ENCODE assay signal across 2 cellular contexts in the genomic region with DNA sequence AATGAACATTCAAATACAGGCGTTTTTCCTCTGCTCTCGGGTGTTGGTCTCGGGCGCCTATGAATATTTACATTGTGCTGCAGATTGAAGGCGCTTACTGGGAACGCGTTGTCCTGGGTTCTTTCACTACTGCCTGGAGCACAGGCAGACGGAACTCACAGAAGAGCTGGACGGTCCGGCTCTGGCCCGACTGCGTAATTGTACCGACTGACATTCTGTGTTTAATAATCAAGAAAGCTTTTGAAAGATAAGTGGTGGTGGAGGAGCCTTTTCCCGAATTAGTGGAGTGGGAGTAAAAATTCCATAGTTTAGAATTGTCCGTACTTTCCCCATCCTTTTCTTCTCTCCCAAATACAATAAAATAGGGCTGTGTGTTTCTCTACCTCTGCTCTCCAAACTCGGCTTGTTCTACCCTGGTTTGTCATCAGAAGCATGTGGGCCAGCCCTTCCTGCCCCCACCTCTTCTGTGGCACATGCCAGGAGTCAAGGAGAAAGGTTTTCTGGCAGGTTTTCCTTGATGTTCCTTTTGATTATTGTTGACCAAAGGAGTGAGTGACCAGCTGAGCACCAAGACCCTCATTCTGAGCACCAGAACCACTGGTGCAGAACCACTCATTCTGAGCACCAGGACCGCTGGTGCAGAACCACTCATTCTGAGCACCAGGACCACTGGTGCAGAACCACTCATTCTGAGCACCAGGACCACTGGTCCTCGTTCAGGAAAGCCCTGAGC.
TF ChIP-seq lines count a peak whose summit lies in the region.

No MANE protein-coding gene starts in this region.

TF ChIP-seq in liver, 16 proteins besides CTCF, POLR2A, EP300 and RAD21:
- TF ChIP-seq TAF1 (conservative IDR thresholded peaks at IDR 0.05) (no peak), RXRA (IDR thresholded peaks at IDR 0.05) (no peak), GABPA (IDR thresholded peaks at IDR 0.05 in 1 of 2, conservative IDR thresholded peaks at IDR 0.05 in 1 of 2) (no peak), FOXA1 (IDR thresholded peaks at IDR 0.05) (no peak), SP1 (IDR thresholded peaks at IDR 0.05) (no peak), YY1 (IDR thresholded peaks at IDR 0.05) (no peak), HNF4A (conservative IDR thresholded peaks at IDR 0.05) (no peak), FOXA2 (IDR thresholded peaks at IDR 0.05) (no peak), NR2F2 (IDR thresholded peaks at IDR 0.05) (no peak), JUND (IDR thresholded peaks at IDR 0.05) (no peak), HNF4G (IDR thresholded peaks at IDR 0.05) (no peak), EGR1 (IDR thresholded peaks at IDR 0.05; ENCODE audit: low read depth in 2 of 2) (no peak)
- TF ChIP-seq, protein P1, sequence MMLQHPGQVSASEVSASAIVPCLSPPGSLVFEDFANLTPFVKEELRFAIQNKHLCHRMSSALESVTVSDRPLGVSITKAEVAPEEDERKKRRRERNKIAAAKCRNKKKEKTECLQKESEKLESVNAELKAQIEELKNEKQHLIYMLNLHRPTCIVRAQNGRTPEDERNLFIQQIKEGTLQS (IDR thresholded peaks at IDR 0.05), result no peak
- TF ChIP-seq, protein P2, sequence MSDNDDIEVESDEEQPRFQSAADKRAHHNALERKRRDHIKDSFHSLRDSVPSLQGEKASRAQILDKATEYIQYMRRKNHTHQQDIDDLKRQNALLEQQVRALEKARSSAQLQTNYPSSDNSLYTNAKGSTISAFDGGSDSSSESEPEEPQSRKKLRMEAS (IDR thresholded peaks at IDR 0.05), result no peak
- TF ChIP-seq, protein P3, sequence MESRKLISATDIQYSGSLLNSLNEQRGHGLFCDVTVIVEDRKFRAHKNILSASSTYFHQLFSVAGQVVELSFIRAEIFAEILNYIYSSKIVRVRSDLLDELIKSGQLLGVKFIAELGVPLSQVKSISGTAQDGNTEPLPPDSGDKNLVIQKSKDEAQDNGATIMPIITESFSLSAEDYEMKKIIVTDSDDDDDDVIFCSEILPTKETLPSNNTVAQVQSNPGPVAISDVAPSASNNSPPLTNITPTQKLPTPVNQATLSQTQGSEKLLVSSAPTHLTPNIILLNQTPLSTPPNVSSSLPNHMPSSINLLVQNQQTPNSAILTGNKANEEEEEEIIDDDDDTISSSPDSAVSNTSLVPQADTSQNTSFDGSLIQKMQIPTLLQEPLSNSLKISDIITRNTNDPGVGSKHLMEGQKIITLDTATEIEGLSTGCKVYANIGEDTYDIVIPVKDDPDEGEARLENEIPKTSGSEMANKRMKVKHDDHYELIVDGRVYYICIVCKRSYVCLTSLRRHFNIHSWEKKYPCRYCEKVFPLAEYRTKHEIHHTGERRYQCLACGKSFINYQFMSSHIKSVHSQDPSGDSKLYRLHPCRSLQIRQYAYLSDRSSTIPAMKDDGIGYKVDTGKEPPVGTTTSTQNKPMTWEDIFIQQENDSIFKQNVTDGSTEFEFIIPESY (IDR thresholded peaks at IDR 0.05), result no peak
- TF ChIP-seq, protein P4, sequence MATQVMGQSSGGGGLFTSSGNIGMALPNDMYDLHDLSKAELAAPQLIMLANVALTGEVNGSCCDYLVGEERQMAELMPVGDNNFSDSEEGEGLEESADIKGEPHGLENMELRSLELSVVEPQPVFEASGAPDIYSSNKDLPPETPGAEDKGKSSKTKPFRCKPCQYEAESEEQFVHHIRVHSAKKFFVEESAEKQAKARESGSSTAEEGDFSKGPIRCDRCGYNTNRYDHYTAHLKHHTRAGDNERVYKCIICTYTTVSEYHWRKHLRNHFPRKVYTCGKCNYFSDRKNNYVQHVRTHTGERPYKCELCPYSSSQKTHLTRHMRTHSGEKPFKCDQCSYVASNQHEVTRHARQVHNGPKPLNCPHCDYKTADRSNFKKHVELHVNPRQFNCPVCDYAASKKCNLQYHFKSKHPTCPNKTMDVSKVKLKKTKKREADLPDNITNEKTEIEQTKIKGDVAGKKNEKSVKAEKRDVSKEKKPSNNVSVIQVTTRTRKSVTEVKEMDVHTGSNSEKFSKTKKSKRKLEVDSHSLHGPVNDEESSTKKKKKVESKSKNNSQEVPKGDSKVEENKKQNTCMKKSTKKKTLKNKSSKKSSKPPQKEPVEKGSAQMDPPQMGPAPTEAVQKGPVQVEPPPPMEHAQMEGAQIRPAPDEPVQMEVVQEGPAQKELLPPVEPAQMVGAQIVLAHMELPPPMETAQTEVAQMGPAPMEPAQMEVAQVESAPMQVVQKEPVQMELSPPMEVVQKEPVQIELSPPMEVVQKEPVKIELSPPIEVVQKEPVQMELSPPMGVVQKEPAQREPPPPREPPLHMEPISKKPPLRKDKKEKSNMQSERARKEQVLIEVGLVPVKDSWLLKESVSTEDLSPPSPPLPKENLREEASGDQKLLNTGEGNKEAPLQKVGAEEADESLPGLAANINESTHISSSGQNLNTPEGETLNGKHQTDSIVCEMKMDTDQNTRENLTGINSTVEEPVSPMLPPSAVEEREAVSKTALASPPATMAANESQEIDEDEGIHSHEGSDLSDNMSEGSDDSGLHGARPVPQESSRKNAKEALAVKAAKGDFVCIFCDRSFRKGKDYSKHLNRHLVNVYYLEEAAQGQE (IDR thresholded peaks at IDR 0.05), result no peak

TF ChIP-seq in HepG2, 621 proteins besides CTCF, POLR2A, EP300 and RAD21 (continues in another document):
- TF ChIP-seq ZNF713 (CRISPR knock-in tag; IDR thresholded peaks at IDR 0.05) (no peak), SUZ12 (IDR thresholded peaks at IDR 0.05; ENCODE audit: low read depth, low read length) (no peak), SMARCC2 (IDR thresholded peaks at IDR 0.05) (no peak), ZBTB42 (CRISPR knock-in tag; IDR thresholded peaks at IDR 0.05) (no peak), U2AF2 (IDR thresholded peaks at IDR 0.05; ENCODE audit: low read depth, low read length) (no peak), HOXD1 (CRISPR knock-in tag; IDR thresholded peaks at IDR 0.05) (no peak), MBD4 (IDR thresholded peaks at IDR 0.05; ENCODE audit: borderline replicate concordance, low read length) (no peak), CREB1 (IDR thresholded peaks at IDR 0.05) (no peak), CREB1 (CRISPR knock-in tag; IDR thresholded peaks at IDR 0.05) (no peak)
- TF ChIP-seq, protein P5, sequence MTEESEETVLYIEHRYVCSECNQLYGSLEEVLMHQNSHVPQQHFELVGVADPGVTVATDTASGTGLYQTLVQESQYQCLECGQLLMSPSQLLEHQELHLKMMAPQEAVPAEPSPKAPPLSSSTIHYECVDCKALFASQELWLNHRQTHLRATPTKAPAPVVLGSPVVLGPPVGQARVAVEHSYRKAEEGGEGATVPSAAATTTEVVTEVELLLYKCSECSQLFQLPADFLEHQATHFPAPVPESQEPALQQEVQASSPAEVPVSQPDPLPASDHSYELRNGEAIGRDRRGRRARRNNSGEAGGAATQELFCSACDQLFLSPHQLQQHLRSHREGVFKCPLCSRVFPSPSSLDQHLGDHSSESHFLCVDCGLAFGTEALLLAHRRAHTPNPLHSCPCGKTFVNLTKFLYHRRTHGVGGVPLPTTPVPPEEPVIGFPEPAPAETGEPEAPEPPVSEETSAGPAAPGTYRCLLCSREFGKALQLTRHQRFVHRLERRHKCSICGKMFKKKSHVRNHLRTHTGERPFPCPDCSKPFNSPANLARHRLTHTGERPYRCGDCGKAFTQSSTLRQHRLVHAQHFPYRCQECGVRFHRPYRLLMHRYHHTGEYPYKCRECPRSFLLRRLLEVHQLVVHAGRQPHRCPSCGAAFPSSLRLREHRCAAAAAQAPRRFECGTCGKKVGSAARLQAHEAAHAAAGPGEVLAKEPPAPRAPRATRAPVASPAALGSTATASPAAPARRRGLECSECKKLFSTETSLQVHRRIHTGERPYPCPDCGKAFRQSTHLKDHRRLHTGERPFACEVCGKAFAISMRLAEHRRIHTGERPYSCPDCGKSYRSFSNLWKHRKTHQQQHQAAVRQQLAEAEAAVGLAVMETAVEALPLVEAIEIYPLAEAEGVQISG (CRISPR knock-in tag; IDR thresholded peaks at IDR 0.05), result no peak
- TF ChIP-seq, protein P6, sequence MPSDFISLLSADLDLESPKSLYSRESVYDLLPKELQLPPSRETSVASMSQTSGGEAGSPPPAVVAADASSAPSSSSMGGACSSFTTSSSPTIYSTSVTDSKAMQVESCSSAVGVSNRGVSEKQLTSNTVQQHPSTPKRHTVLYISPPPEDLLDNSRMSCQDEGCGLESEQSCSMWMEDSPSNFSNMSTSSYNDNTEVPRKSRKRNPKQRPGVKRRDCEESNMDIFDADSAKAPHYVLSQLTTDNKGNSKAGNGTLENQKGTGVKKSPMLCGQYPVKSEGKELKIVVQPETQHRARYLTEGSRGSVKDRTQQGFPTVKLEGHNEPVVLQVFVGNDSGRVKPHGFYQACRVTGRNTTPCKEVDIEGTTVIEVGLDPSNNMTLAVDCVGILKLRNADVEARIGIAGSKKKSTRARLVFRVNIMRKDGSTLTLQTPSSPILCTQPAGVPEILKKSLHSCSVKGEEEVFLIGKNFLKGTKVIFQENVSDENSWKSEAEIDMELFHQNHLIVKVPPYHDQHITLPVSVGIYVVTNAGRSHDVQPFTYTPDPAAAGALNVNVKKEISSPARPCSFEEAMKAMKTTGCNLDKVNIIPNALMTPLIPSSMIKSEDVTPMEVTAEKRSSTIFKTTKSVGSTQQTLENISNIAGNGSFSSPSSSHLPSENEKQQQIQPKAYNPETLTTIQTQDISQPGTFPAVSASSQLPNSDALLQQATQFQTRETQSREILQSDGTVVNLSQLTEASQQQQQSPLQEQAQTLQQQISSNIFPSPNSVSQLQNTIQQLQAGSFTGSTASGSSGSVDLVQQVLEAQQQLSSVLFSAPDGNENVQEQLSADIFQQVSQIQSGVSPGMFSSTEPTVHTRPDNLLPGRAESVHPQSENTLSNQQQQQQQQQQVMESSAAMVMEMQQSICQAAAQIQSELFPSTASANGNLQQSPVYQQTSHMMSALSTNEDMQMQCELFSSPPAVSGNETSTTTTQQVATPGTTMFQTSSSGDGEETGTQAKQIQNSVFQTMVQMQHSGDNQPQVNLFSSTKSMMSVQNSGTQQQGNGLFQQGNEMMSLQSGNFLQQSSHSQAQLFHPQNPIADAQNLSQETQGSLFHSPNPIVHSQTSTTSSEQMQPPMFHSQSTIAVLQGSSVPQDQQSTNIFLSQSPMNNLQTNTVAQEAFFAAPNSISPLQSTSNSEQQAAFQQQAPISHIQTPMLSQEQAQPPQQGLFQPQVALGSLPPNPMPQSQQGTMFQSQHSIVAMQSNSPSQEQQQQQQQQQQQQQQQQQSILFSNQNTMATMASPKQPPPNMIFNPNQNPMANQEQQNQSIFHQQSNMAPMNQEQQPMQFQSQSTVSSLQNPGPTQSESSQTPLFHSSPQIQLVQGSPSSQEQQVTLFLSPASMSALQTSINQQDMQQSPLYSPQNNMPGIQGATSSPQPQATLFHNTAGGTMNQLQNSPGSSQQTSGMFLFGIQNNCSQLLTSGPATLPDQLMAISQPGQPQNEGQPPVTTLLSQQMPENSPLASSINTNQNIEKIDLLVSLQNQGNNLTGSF (CRISPR knock-in tag; IDR thresholded peaks at IDR 0.05), result no peak
- TF ChIP-seq, protein P7, sequence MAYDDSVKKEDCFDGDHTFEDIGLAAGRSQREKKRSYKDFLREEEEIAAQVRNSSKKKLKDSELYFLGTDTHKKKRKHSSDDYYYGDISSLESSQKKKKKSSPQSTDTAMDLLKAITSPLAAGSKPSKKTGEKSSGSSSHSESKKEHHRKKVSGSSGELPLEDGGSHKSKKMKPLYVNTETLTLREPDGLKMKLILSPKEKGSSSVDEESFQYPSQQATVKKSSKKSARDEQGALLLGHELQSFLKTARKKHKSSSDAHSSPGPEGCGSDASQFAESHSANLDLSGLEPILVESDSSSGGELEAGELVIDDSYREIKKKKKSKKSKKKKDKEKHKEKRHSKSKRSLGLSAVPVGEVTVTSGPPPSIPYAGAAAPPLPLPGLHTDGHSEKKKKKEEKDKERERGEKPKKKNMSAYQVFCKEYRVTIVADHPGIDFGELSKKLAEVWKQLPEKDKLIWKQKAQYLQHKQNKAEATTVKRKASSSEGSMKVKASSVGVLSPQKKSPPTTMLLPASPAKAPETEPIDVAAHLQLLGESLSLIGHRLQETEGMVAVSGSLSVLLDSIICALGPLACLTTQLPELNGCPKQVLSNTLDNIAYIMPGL (CRISPR knock-in tag; IDR thresholded peaks at IDR 0.05; ENCODE audit: borderline replicate concordance in 1 of 2, low read depth in 1 of 2), result no peak
- TF ChIP-seq, protein P8, sequence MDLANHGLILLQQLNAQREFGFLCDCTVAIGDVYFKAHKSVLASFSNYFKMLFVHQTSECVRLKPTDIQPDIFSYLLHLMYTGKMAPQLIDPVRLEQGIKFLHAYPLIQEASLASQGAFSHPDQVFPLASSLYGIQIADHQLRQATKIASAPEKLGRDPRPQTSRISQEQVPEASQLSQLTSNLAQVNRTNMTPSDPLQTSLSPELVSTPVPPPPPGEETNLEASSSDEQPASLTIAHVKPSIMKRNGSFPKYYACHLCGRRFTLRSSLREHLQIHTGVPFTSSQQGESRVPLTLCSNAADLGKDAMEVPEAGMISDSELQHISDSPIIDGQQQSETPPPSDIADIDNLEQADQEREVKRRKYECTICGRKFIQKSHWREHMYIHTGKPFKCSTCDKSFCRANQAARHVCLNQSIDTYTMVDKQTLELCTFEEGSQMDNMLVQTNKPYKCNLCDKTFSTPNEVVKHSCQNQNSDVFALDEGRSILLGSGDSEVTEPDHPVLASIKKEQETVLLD (CRISPR knock-in tag; IDR thresholded peaks at IDR 0.05; ENCODE audit: low read depth), result no peak
- TF ChIP-seq, protein P9, sequence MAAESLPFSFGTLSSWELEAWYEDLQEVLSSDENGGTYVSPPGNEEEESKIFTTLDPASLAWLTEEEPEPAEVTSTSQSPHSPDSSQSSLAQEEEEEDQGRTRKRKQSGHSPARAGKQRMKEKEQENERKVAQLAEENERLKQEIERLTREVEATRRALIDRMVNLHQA (CRISPR knock-in tag; IDR thresholded peaks at IDR 0.05), result no peak
- TF ChIP-seq, protein P10, sequence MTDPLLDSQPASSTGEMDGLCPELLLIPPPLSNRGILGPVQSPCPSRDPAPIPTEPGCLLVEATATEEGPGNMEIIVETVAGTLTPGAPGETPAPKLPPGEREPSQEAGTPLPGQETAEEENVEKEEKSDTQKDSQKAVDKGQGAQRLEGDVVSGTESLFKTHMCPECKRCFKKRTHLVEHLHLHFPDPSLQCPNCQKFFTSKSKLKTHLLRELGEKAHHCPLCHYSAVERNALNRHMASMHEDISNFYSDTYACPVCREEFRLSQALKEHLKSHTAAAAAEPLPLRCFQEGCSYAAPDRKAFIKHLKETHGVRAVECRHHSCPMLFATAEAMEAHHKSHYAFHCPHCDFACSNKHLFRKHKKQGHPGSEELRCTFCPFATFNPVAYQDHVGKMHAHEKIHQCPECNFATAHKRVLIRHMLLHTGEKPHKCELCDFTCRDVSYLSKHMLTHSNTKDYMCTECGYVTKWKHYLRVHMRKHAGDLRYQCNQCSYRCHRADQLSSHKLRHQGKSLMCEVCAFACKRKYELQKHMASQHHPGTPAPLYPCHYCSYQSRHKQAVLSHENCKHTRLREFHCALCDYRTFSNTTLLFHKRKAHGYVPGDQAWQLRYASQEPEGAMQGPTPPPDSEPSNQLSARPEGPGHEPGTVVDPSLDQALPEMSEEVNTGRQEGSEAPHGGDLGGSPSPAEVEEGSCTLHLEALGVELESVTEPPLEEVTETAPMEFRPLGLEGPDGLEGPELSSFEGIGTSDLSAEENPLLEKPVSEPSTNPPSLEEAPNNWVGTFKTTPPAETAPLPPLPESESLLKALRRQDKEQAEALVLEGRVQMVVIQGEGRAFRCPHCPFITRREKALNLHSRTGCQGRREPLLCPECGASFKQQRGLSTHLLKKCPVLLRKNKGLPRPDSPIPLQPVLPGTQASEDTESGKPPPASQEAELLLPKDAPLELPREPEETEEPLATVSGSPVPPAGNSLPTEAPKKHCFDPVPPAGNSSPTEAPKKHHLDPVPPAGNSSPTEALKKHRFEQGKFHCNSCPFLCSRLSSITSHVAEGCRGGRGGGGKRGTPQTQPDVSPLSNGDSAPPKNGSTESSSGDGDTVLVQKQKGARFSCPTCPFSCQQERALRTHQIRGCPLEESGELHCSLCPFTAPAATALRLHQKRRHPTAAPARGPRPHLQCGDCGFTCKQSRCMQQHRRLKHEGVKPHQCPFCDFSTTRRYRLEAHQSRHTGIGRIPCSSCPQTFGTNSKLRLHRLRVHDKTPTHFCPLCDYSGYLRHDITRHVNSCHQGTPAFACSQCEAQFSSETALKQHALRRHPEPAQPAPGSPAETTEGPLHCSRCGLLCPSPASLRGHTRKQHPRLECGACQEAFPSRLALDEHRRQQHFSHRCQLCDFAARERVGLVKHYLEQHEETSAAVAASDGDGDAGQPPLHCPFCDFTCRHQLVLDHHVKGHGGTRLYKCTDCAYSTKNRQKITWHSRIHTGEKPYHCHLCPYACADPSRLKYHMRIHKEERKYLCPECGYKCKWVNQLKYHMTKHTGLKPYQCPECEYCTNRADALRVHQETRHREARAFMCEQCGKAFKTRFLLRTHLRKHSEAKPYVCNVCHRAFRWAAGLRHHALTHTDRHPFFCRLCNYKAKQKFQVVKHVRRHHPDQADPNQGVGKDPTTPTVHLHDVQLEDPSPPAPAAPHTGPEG (CRISPR knock-in tag; IDR thresholded peaks at IDR 0.05), result no peak
